ENCODE assay signal across 8 cellular contexts in the genomic region with DNA sequence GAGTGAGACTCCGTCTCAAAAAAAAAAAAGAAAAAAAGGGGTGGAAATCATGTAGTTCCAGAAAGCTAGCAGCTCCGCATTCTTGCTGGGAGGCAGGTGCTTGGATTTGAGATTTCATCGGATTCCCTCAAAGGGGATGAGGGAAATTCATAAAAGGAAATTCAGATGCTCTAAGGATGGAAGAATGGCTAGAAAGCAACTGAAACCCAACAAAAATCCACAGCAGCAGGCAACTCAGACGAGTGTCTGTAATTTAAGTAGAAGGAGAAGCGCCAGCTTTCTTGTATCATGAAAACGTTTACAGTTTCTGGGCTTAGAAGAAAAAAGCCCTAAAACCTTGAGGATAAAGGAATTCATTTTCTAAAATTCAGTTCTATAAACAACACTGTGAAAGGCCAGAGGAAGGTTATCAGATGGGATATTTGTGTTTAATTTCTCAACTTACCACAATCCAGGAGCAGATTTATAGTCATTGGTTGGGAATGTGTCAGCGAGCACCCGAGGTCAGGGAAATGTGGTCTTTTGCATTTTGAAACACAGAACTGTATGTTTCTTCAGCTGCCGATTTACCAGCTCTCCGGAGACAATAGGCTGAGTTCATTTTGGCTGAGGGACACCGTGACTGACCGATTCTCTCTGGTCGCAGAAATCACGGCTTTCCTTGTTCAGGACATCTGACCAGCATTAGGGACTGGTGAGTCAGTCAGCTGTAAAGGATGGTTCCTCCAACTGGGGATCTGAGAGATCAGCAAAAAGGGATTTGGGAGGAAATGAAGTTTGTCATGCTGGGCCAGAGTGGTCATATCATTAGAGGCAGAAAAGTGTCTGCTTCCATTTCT.
A peak's percentile ranks its signal among the peaks of the same experiment; 100 is the strongest.
DNase-seq lines count a peak whose midpoint lies in the region; ATAC-seq and TF ChIP-seq lines count a peak whose summit lies in the region.

No MANE protein-coding gene starts in this region.

- no peaks in the 10 kb centered on the region for H3K36me3 ChIP-seq in lower lobe of right lung
- H3K36me3 ChIP-seq in tibial artery = no peaks in the 10 kb centered on the region
- H3K36me3 ChIP-seq in BE2C = no peaks in the 10 kb centered on the region

- H3K4me1 ChIP-seq in lower lobe of right lung = peaks cover 26% of the 10 kb centered on the region
- H3K4me1 ChIP-seq in tibial artery = peaks cover 0 to 76% (median 40%) of the 10 kb centered on the region in 4 donors
- H3K4me1 ChIP-seq in BE2C = no peaks in the 10 kb centered on the region

- no peak for TF ChIP-seq CTCF in lower lobe of right lung (IDR thresholded peaks at IDR 0.05)
- no peak for TF ChIP-seq CTCF in tibial artery (IDR thresholded peaks at IDR 0.05)
- TF ChIP-seq CTCF in BE2C (IDR thresholded peaks at IDR 0.05; ENCODE audit: low read depth, low read length) = no peak

- H3K9me3 ChIP-seq in lower lobe of right lung (no peaks in the 10 kb centered on the region), tibial artery (no peaks in the 10 kb centered on the region), BE2C (no peaks in the 10 kb centered on the region)

- intact Hi-C loops in lower lobe of right lung (cut with DNase I) = no loop called here
- intact Hi-C loops in tibial artery (cut with DNase I; ENCODE audit: low total_unique reads) = no loop called here

- H3K4me3 ChIP-seq in lower lobe of right lung (no peak overlapping the region), tibial artery (peak overlapping the region; percentile 4 to 9), BE2C (ENCODE audit: low read depth, low read length) (no peak overlapping the region)

- H3K27me3 ChIP-seq in lower lobe of right lung (ENCODE audit: low read depth) (no peaks in the 10 kb centered on the region), tibial artery (no peaks in the 10 kb centered on the region), BE2C (no peaks in the 10 kb centered on the region)

- DNase-seq in HS-5 (ENCODE audit: low read depth) = peak; percentile 96
- DNase-seq in cerebellar cortex (ENCODE audit: low spot score) = peak; percentile 93
- no peak for DNase-seq in lower lobe of right lung
- peak; percentile 74 to 84 for DNase-seq in tibial artery
- no peak for DNase-seq in NCI-H748 (lab: John Stamatoyannopoulos, UW; ENCODE audit: unreplicated experiment)
- no peak for DNase-seq in BE2C
- no peak for DNase-seq in central memory CD4-positive, alpha-beta T cell
- DNase-seq in NCI-H1092 treated with DMSO at 0.1 percent for 48 hours (lab: John Stamatoyannopoulos, UW) = no peak

- H3K27ac ChIP-seq in lower lobe of right lung (peak overlapping the region; percentile 31), tibial artery (peak overlapping the region; percentile 84)

- ATAC-seq in lower lobe of right lung = peak; percentile 12 to 41

Comparison
In these comparisons a context has a peak if more than half of its experiments do, and no peak if none do; other contexts are left out.
1. DNase-seq: peak in HS-5 (single experiment), cerebellar cortex (single experiment) and tibial artery (2 of 2); none in lower lobe of right lung (single experiment), NCI-H748 (single experiment), BE2C (single experiment), central memory CD4-positive, alpha-beta T cell (single experiment) and NCI-H1092 treated with DMSO at 0.1 percent for 48 hours (single experiment).
2. H3K4me3 ChIP-seq: peak in tibial artery (2 of 2); none in lower lobe of right lung (single experiment) and BE2C (single experiment).